ENCODE assay signal across 10 cellular contexts in genomic region chr5:72920690-72921089, GRCh38. TPM values are rescaled to one million over a fixed set of nuclear protein-coding genes. Genes with fewer than 3 reads are reported as not detected.
DNase-seq lines count a peak whose midpoint lies in the region; ATAC-seq and TF ChIP-seq lines count a peak whose summit lies in the region.
"Had no signal": no experiment of that assay in that cellular context is flagged by ENCODE, and none has a peak within 500 bp of the region (broad histone marks: within the 10 kb centered on the region; RNA-seq: fewer than 3 reads in every experiment).

No MANE protein-coding gene starts in this region.

- H3F3A ChIP-seq in SK-N-SH (replicated peaks; ENCODE audit: insufficient read depth): peaks cover 28% of the 10 kb centered on the region

- TF ChIP-seq EP300 in SK-N-SH (IDR thresholded peaks at IDR 0.05; ENCODE audit: borderline replicate concordance in 1 of 2, low read depth in 1 of 2, low read length in 1 of 2): no peak

- H3K9ac ChIP-seq in SK-N-SH: no peak overlapping the region

- H3K27me3 ChIP-seq in SK-N-SH (ENCODE audit: insufficient read depth): no peaks in the 10 kb centered on the region
- H3K27me3 ChIP-seq in hepatocyte: no peaks in the 10 kb centered on the region
- H3K27me3 ChIP-seq: upper lobe of left lung had no signal

- DNase-seq in AG10803 (ENCODE audit: low read depth) (peak; percentile 26), HFF-Myc (ENCODE audit: extremely low read depth, low read depth) (peak; percentile 14), SK-N-SH (no peak), hepatocyte (ENCODE audit: low spot score) (no peak)
- no peak for DNase-seq in activated effector memory CD4-positive, alpha-beta T cell treated with anti-CD3 and anti-CD28 coated beads, Interleukin-2, amount 50 U/mL, for 16 hours
- no peak for DNase-seq in activated CD4-positive, alpha-beta T cell treated with anti-CD3 and anti-CD28 coated beads, Interleukin-2, amount 50 U/mL, for 48 hours
- DNase-seq: amniotic stem cell, upper lobe of left lung had no signal

- CTCF ChIA-PET in SK-N-SH (lab: Yijun Ruan, JAX): interaction anchor here (0.9 to 1.0 kb wide), 2 partner anchors 10 to 295 kb away, joined by 3 to 4 read pairs; no protein-coding TSS in a partner anchor

- ATAC-seq in GM21447 (IDR thresholded peaks at IDR 0.05; ENCODE audit: unreplicated experiment) (no peak), HG03521 (IDR thresholded peaks at IDR 0.05; ENCODE audit: unreplicated experiment) (no peak)

- H3K36me3 ChIP-seq in SK-N-SH (replicated peaks in 1 of 2; ENCODE audit: control insufficient read depth in 1 of 2, insufficient read depth in 2 of 2, low read length in 1 of 2) (peaks cover 2 to 8% of the 10 kb centered on the region in 2 experiments), hepatocyte (replicated peaks; ENCODE audit: insufficient read depth, low read depth) (no peaks in the 10 kb centered on the region)
- H3K36me3 ChIP-seq: upper lobe of left lung had no signal

- H3K9me2 ChIP-seq in SK-N-SH (no peaks in the 10 kb centered on the region), hepatocyte (replicated peaks; ENCODE audit: insufficient read depth) (no peaks in the 10 kb centered on the region)

- no peak overlapping the region for H3K4me3 ChIP-seq in AG10803 (ENCODE audit: low read length)
- H3K4me3 ChIP-seq in HFF-Myc (replicated peaks; ENCODE audit: low read depth, low read length): no peak overlapping the region
- no peak overlapping the region for H3K4me3 ChIP-seq in SK-N-SH (ENCODE audit: low read depth in 2 of 2, low read length in 1 of 2)
- no peak overlapping the region for H3K4me3 ChIP-seq in hepatocyte
- H3K4me3 ChIP-seq: upper lobe of left lung had no signal

- H3K27ac ChIP-seq in SK-N-SH (ENCODE audit: low read depth in 2 of 2, low read length in 1 of 2): no peak overlapping the region
- H3K27ac ChIP-seq in hepatocyte: no peak overlapping the region
- H3K27ac ChIP-seq: upper lobe of left lung had no signal

- TF ChIP-seq CTCF in AG10803 (conservative IDR thresholded peaks at IDR 0.05; ENCODE audit: low read length): peak; percentile 39
- no peak for TF ChIP-seq CTCF in HFF-Myc (IDR thresholded peaks at IDR 0.05; ENCODE audit: low read depth, low read length, missing control alignments)
- TF ChIP-seq CTCF in SK-N-SH (IDR thresholded peaks at IDR 0.05): peak; percentile 68
- TF ChIP-seq CTCF in hepatocyte (IDR thresholded peaks at IDR 0.05; ENCODE audit: poor library complexity): peak; percentile 46

- POLR2A ChIA-PET in SK-N-SH (lab: Yijun Ruan, JAX): no interaction called here

- TF ChIP-seq RAD21 in SK-N-SH (IDR thresholded peaks at IDR 0.05; ENCODE audit: low read length): peak; percentile 63

- H4K20me1 ChIP-seq in SK-N-SH (ENCODE audit: insufficient read depth) (no peaks in the 10 kb centered on the region), hepatocyte (ENCODE audit: insufficient read depth, poor library complexity, severe bottlenecking) (no peaks in the 10 kb centered on the region)

- H3K79me2 ChIP-seq in SK-N-SH (ENCODE audit: insufficient read depth) (no peaks in the 10 kb centered on the region), hepatocyte (no peaks in the 10 kb centered on the region)

- H2AFZ ChIP-seq in SK-N-SH (ENCODE audit: low read depth) (no peak overlapping the region), hepatocyte (no peak overlapping the region)

- no peak overlapping the region for H3K4me2 ChIP-seq in SK-N-SH
- no peak overlapping the region for H3K4me2 ChIP-seq in hepatocyte

- H3K9me3 ChIP-seq in SK-N-SH (no peaks in the 10 kb centered on the region), hepatocyte (ENCODE audit: low read depth) (no peaks in the 10 kb centered on the region)
- H3K9me3 ChIP-seq: upper lobe of left lung had no signal

- 1% methylated on average over 2 of the region's 2 CpGs for WGBS in SK-N-SH (ENCODE audit: low lambda C conversion rate)
- 18% methylated on average over 2 of the region's 2 CpGs for WGBS in hepatocyte (ENCODE audit: low lambda C conversion rate, missing lambda C conversion rate)

- H3K4me1 ChIP-seq in SK-N-SH (ENCODE audit: control insufficient read depth in 1 of 2, insufficient read depth in 2 of 2, low read depth in 1 of 2, low read length in 1 of 2) (no peaks in the 10 kb centered on the region), hepatocyte (ENCODE audit: insufficient read depth) (no peaks in the 10 kb centered on the region)

TF ChIP-seq in SK-N-SH, 30 proteins besides CTCF, POLR2A, EP300 and RAD21:
- TF ChIP-seq EZH2phosphoT487 (IDR thresholded peaks at IDR 0.05; ENCODE audit: borderline replicate concordance, low read depth): no peak
- no peak for TF ChIP-seq MEF2A (IDR thresholded peaks at IDR 0.05; ENCODE audit: borderline replicate concordance, low read depth)
- TF ChIP-seq FOSL2 (IDR thresholded peaks at IDR 0.05; ENCODE audit: borderline replicate concordance, low read depth): no peak
- no peak for TF ChIP-seq RCOR1 (IDR thresholded peaks at IDR 0.05; ENCODE audit: low read length)
- TF ChIP-seq PBX3 (IDR thresholded peaks at IDR 0.05): no peak
- no peak for TF ChIP-seq NFIC (IDR thresholded peaks at IDR 0.05; ENCODE audit: borderline replicate concordance)
- peak; percentile 17; the same call in 1 of the 2 replicates for TF ChIP-seq SMC3 (IDR thresholded peaks at IDR 0.05; ENCODE audit: low read depth, low read length)

RNA-seq across cellular contexts. Expression of gene FCHO2, which starts 35.2 kb away (rescaled TPM):
- polyA plus RNA-seq in SK-N-SH (2012; rRNA removed): 5.0 and 5.2 TPM in 2 replicates
- 4.7 and 5.7 TPM in 2 replicates for polyA plus RNA-seq in SK-N-SH (2012; cell fraction: cytosol; rRNA removed)
- 3.4 and 13.3 TPM in 2 replicates for polyA plus RNA-seq in SK-N-SH (2012; cell fraction: nucleus; rRNA removed)
- total RNA-seq in hepatocyte: 15.8 and 17.1 TPM in 2 replicates
- polyA plus RNA-seq in hepatocyte: 6.3 and 6.9 TPM in 2 replicates

Comparison
In these comparisons a context has a peak if more than half of its experiments do, and no peak if none do; other contexts are left out.
1. DNase-seq: peak in AG10803 (single experiment) and HFF-Myc (single experiment); none in SK-N-SH (single experiment), hepatocyte (single experiment), activated effector memory CD4-positive, alpha-beta T cell treated with anti-CD3 and anti-CD28 coated beads, Interleukin-2, amount 50 U/mL, for 16 hours (single experiment) and activated CD4-positive, alpha-beta T cell treated with anti-CD3 and anti-CD28 coated beads, Interleukin-2, amount 50 U/mL, for 48 hours (0 of 2).